21 cellular contexts compared by ENCODE assay signal in the genomic region with DNA sequence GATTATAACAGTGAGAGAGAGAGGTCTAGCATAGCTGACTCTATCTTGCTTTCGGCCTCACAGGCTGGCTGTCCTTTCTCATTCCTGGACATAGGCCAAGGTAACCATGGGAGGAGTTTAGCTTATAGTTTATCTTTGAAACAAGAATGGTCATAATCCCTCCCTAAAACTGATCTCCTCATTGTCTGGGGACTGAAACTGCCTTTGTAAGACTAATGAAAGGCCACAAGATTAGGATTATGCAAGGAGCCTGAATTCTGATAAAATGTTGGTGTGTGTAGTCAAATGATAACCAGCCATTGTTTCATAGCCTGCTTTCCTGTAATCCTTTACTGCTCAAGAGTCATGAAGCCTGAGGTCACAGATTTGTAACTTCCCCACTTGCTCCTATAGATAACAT.
DNase-seq lines count a peak whose midpoint lies in the region; ATAC-seq and TF ChIP-seq lines count a peak whose summit lies in the region.
"Had no signal": no experiment of that assay in that cellular context is flagged by ENCODE, and none has a peak within 500 bp of the region (broad histone marks: within the 10 kb centered on the region; RNA-seq: fewer than 3 reads in every experiment).

No MANE protein-coding gene starts in this region.

- H3K27me3 Mint-ChIP-seq in Calu3 (ENCODE audit: unreplicated experiment): no peaks in the 10 kb centered on the region
- H3K27me3 Mint-ChIP-seq in chondrocyte (ENCODE audit: low read depth): no peaks in the 10 kb centered on the region
- H3K27me3 Mint-ChIP-seq in GM23338 (ENCODE audit: insufficient read depth, low read depth, poor library complexity): peaks cover 3% of the 10 kb centered on the region
- H3K27me3 Mint-ChIP-seq: activated B cell treated with CpG ODN at 0.5 μM for 24 hours; stimulated activated naive B cell treated with anti-CD40 and anti-IgM and Interleukin-4, amounts not matched to agents 10 μg/mL and 1 μg/mL and 100 μg/mL, for 72 hours had no signal

- H3K4me1 Mint-ChIP-seq in Calu3 (ENCODE audit: low read depth, unreplicated experiment) (peaks cover 24% of the 10 kb centered on the region), chondrocyte (ENCODE audit: low read depth) (peaks cover 11% of the 10 kb centered on the region), GM23338 (peaks cover 5% of the 10 kb centered on the region)
- H3K4me1 Mint-ChIP-seq: activated B cell treated with CpG ODN at 0.5 μM for 24 hours; CD14-positive monocyte; stimulated activated naive B cell treated with anti-CD40 and anti-IgM and Interleukin-4, amounts not matched to agents 10 μg/mL and 1 μg/mL and 100 μg/mL, for 72 hours had no signal

- H3K9me3 Mint-ChIP-seq in Calu3 (ENCODE audit: low read depth, unreplicated experiment) (no peaks in the 10 kb centered on the region), chondrocyte (ENCODE audit: low read depth) (peaks cover 9% of the 10 kb centered on the region), GM23338 (peaks cover 12% of the 10 kb centered on the region)
- H3K9me3 Mint-ChIP-seq: activated B cell treated with CpG ODN at 0.5 μM for 24 hours; activated naive CD4-positive, alpha-beta T cell treated with anti-CD3 and anti-CD28 coated beads, Interleukin-2, amount 50 U/mL, for 72 hours had no signal

- no peak overlapping the region for H2AFZ ChIP-seq in GM23338

- H3K27ac Mint-ChIP-seq in Calu3 (ENCODE audit: unreplicated experiment) (peak overlapping the region; percentile 83), chondrocyte (ENCODE audit: unreplicated experiment) (peak overlapping the region; percentile 56), GM23338 (no peak overlapping the region)
- H3K27ac Mint-ChIP-seq: activated B cell treated with CpG ODN at 0.5 μM for 24 hours; activated CD8-positive, alpha-beta T cell treated with anti-CD3 and anti-CD28 coated beads, Interleukin-2, amount 10 ng/mL, durations not matched to agents 7 days and 5 days; activated naive CD4-positive, alpha-beta T cell treated with anti-CD3 and anti-CD28 coated beads, Interleukin-2, amount 50 U/mL, for 72 hours; CD14-positive monocyte; stimulated activated naive B cell treated with anti-CD40 and anti-IgM and Interleukin-4, amounts not matched to agents 10 μg/mL and 1 μg/mL and 100 μg/mL, for 72 hours had no signal

- no peaks in the 10 kb centered on the region for H3K79me2 ChIP-seq in GM23338 (replicated peaks; ENCODE audit: insufficient read depth)

- DNase-seq in Calu3 (peak; percentile 56), M059J (ENCODE audit: low read depth) (peak; percentile 38), chondrocyte (ENCODE audit: low spot score) (no peak), left colon (no peak), coronary artery (ENCODE audit: low spot score) (no peak), NCI-H446 (lab: John Stamatoyannopoulos, UW) (no peak), GM23338 (ENCODE audit: low spot score) (no peak)
- DNase-seq: activated B cell treated with CpG ODN at 0.5 μM for 24 hours; activated CD8-positive, alpha-beta T cell treated with anti-CD3 and anti-CD28 coated beads, Interleukin-2, amount 10 ng/mL, durations not matched to agents 7 days and 5 days; KBM-7; NCI-H1930; NCI-H524; SIG-M5; stimulated activated naive B cell treated with anti-CD40 and anti-IgM and Interleukin-4, amounts not matched to agents 10 μg/mL and 1 μg/mL and 100 μg/mL, for 72 hours; T-helper 2 cell; transverse colon had no signal

- intact Hi-C loops in Calu3 (cut with micrococcal nuclease; ENCODE audit: unreplicated experiment) (no loop called here), left colon (cut with DNase I, micrococcal nuclease) (no loop called here)

- H3K4me2 ChIP-seq in GM23338: no peak overlapping the region

- TF ChIP-seq CTCF in Calu3 (IDR thresholded peaks at IDR 0.05; ENCODE audit: unreplicated experiment): no peak
- no peak for TF ChIP-seq CTCF in chondrocyte (IDR thresholded peaks at IDR 0.05)
- no peak for TF ChIP-seq CTCF in coronary artery (IDR thresholded peaks at IDR 0.05)
- no peak for TF ChIP-seq CTCF in GM23338 (conservative IDR thresholded peaks at IDR 0.05; ENCODE audit: low read depth in 2 of 2)

- no peak overlapping the region for H3K4me3 ChIP-seq in coronary artery
- no peak overlapping the region for H3K4me3 ChIP-seq in GM23338
- H3K4me3 ChIP-seq: esophagus muscularis mucosa, heart right ventricle, transverse colon had no signal

- BruUV-seq in Calu3 (replicated peaks; lab: Mats Ljungman, UMichigan): no TSS peak

- no peaks in the 10 kb centered on the region for H3K36me3 ChIP-seq in GM23338 (ENCODE audit: insufficient read depth)
- H3K36me3 ChIP-seq: esophagus muscularis mucosa, heart right ventricle, transverse colon had no signal

- H3K27ac ChIP-seq in coronary artery: no peak overlapping the region
- no peak overlapping the region for H3K27ac ChIP-seq in GM23338 (ENCODE audit: low read depth)
- H3K27ac ChIP-seq: esophagus muscularis mucosa, heart right ventricle, transverse colon had no signal

- no peak overlapping the region for H3K4me3 Mint-ChIP-seq in Calu3 (ENCODE audit: low read depth, unreplicated experiment)
- H3K4me3 Mint-ChIP-seq in chondrocyte (ENCODE audit: unreplicated experiment): no peak overlapping the region
- H3K4me3 Mint-ChIP-seq in GM23338: no peak overlapping the region
- H3K4me3 Mint-ChIP-seq: activated B cell treated with CpG ODN at 0.5 μM for 24 hours; activated CD8-positive, alpha-beta T cell treated with anti-CD3 and anti-CD28 coated beads, Interleukin-2, amount 10 ng/mL, durations not matched to agents 7 days and 5 days; CD14-positive monocyte; stimulated activated naive B cell treated with anti-CD40 and anti-IgM and Interleukin-4, amounts not matched to agents 10 μg/mL and 1 μg/mL and 100 μg/mL, for 72 hours had no signal

- CTCF ChIA-PET in Calu3 (lab: Charles Lee): interaction anchor here (1.4 kb wide), 1 partner anchor 219 kb away, joined by 3 read pairs; no protein-coding TSS in a partner anchor

- no peaks in the 10 kb centered on the region for H4K20me1 ChIP-seq in GM23338 (replicated peaks; ENCODE audit: insufficient read depth)

- H3F3A ChIP-seq in GM23338 (replicated peaks; ENCODE audit: low read depth): no peaks in the 10 kb centered on the region

- no peaks in the 10 kb centered on the region; the same call in 1 of the 2 replicates for H3K9me2 ChIP-seq in GM23338 (ENCODE audit: insufficient read depth)

- peak; percentile 60 for ATAC-seq in left colon
- no peak for ATAC-seq in HG03135 (IDR thresholded peaks at IDR 0.05; ENCODE audit: unreplicated experiment)
- no peak for ATAC-seq in GM23338
- ATAC-seq: activated CD8-positive, alpha-beta T cell treated with anti-CD3 and anti-CD28 coated beads, Interleukin-2, amount 10 ng/mL, durations not matched to agents 7 days and 5 days; activated naive CD4-positive, alpha-beta T cell treated with anti-CD3 and anti-CD28 coated beads, Interleukin-2, amount 50 U/mL, for 72 hours; heart right ventricle; stimulated activated naive B cell treated with anti-CD40 and anti-IgM and Interleukin-4, amounts not matched to agents 10 μg/mL and 1 μg/mL and 100 μg/mL, for 72 hours had no signal

- no peaks in the 10 kb centered on the region for H3K27me3 ChIP-seq in GM23338 (ENCODE audit: insufficient read depth)
- H3K27me3 ChIP-seq: esophagus muscularis mucosa, heart right ventricle, transverse colon had no signal

- H3K36me3 Mint-ChIP-seq in Calu3 (ENCODE audit: insufficient read depth, unreplicated experiment): no peaks in the 10 kb centered on the region
- peaks cover 4% of the 10 kb centered on the region for H3K36me3 Mint-ChIP-seq in chondrocyte (ENCODE audit: low read depth)
- H3K36me3 Mint-ChIP-seq in GM23338 (ENCODE audit: low read depth): peaks cover 7% of the 10 kb centered on the region; the same call in 2 of the 3 replicates
- H3K36me3 Mint-ChIP-seq: activated naive CD4-positive, alpha-beta T cell treated with anti-CD3 and anti-CD28 coated beads, Interleukin-2, amount 50 U/mL, for 72 hours; CD14-positive monocyte; stimulated activated naive B cell treated with anti-CD40 and anti-IgM and Interleukin-4, amounts not matched to agents 10 μg/mL and 1 μg/mL and 100 μg/mL, for 72 hours had no signal

- H3K4me1 ChIP-seq in GM23338 (ENCODE audit: insufficient read depth): no peaks in the 10 kb centered on the region
- H3K4me1 ChIP-seq: esophagus muscularis mucosa, transverse colon had no signal

TF ChIP-seq in GM23338, 12 proteins besides CTCF, POLR2A, EP300 and RAD21 (continues in another document):
- TF ChIP-seq ZNF331 (CRISPR knock-in tag; IDR thresholded peaks at IDR 0.05; ENCODE audit: low read depth) (no peak), NANOG (IDR thresholded peaks at IDR 0.05; ENCODE audit: borderline replicate concordance) (no peak), ZNF114 (CRISPR knock-in tag; IDR thresholded peaks at IDR 0.05) (no peak), JUNB (IDR thresholded peaks at IDR 0.05; ENCODE audit: unreplicated experiment) (no peak), POLR2AphosphoS5 (IDR thresholded peaks at IDR 0.05; ENCODE audit: low read depth) (no peak), CREB1 (CRISPR knock-in tag; IDR thresholded peaks at IDR 0.05; ENCODE audit: low read depth) (no peak)

Comparison
In these comparisons a context has a peak if more than half of its experiments do, and no peak if none do; other contexts are left out.
1. DNase-seq: peak in Calu3 (single experiment) and M059J (single experiment); none in chondrocyte (single experiment), left colon (0 of 2), coronary artery (single experiment), NCI-H446 (0 of 2) and GM23338 (single experiment).